In the genomic region with DNA sequence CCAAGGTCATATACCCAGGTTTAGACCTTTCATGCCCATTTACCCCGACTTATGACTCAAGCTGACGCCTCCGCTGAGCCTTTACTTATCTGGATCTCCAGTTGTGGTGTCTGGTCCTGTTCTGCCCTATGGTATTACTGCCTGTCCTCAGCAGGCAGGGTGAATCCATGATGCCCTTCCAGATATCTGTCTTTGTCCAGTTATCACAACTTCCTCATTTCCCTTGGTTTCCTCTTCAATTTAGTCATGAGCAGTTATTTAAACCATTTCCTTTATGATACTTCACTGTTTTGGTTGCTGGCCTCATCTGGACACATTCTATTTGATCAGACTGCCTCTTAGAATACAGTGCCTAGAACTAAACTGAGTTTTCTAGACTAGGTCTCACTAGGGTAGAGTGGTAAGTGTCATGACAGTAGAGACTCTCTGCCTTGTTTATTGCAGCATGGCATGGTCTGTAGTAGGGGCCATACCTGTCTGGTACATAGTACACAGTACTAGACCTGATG, we compare ENCODE assay signal across 9 cellular contexts.
DNase-seq lines count a peak whose midpoint lies in the region; ATAC-seq and TF ChIP-seq lines count a peak whose summit lies in the region.
"Had no signal": no experiment of that assay in that cellular context is flagged by ENCODE, and none has a peak within 500 bp of the region (broad histone marks: within the 10 kb centered on the region; RNA-seq: fewer than 3 reads in every experiment).

No MANE protein-coding gene starts in this region.

- H3K9me3 ChIP-seq in KOPT-K1 (ENCODE audit: insufficient read depth, low read length, poor library complexity, severe bottlenecking) (no peaks in the 10 kb centered on the region), prostate gland (no peaks in the 10 kb centered on the region)

- H3K4me3 ChIP-seq in prostate gland = no peak overlapping the region

- H3K4me1 Mint-ChIP-seq in activated T-helper 17 cell treated with anti-CD3 and anti-CD28 coated beads, Interleukin-2, amount 50 U/mL, for 72 hours = peaks cover 10% of the 10 kb centered on the region
- peaks cover 12 to 15% of the 10 kb centered on the region in 2 donors for H3K4me1 Mint-ChIP-seq in immature natural killer cell

- H3K27ac ChIP-seq in KOPT-K1 (ENCODE audit: low read depth, low read length, poor library complexity, severe bottlenecking) = peak overlapping the region; percentile 41
- no peak overlapping the region for H3K27ac ChIP-seq in prostate gland

- DNase-seq in GM10248 (ENCODE audit: extremely low spot score) (peak; percentile 40), dermis microvascular lymphatic vessel endothelial cell (ENCODE audit: low read depth in 2 of 2) (peak; percentile 78 to 92), prostate gland (ENCODE audit: low spot score) (no peak), immature natural killer cell (no peak), NCI-H1048 (lab: John Stamatoyannopoulos, UW) (no peak)
- DNase-seq: NCI-H1417 had no signal

- H3K4me3 Mint-ChIP-seq in activated T-helper 17 cell treated with anti-CD3 and anti-CD28 coated beads, Interleukin-2, amount 50 U/mL, for 72 hours = no peak overlapping the region
- H3K4me3 Mint-ChIP-seq in immature natural killer cell = no peak overlapping the region

- CTCF ChIA-PET in GM10248 (lab: Yijun Ruan, JAX) = interaction anchor here (0.7 to 3.6 kb wide), 3 partner anchors 10 to 63 kb away, joined by 3 to 11 read pairs (median 4); no protein-coding TSS in a partner anchor

- peaks cover 95% of the 10 kb centered on the region for H3K36me3 ChIP-seq in KOPT-K1 (ENCODE audit: insufficient read depth, low read length)
- H3K36me3 ChIP-seq in prostate gland = no peaks in the 10 kb centered on the region

- WGBS in prostate gland = 99% methylated on average over 3 of the region's 3 CpGs

- no peaks in the 10 kb centered on the region for H3K4me1 ChIP-seq in prostate gland (replicated peaks)

- peaks cover 28% of the 10 kb centered on the region for H3K36me3 Mint-ChIP-seq in activated T-helper 17 cell treated with anti-CD3 and anti-CD28 coated beads, Interleukin-2, amount 50 U/mL, for 72 hours (ENCODE audit: low read depth)
- H3K36me3 Mint-ChIP-seq in immature natural killer cell = peaks cover 0 to 3% (median 0%) of the 10 kb centered on the region in 3 donors

- POLR2A ChIA-PET in GM10248 (lab: Yijun Ruan, JAX) = no interaction called here

- H3K27ac Mint-ChIP-seq in activated T-helper 17 cell treated with anti-CD3 and anti-CD28 coated beads, Interleukin-2, amount 50 U/mL, for 72 hours = no peak overlapping the region
- peak overlapping the region in 1 of 6 donors; percentile 8 for H3K27ac Mint-ChIP-seq in immature natural killer cell

- TF ChIP-seq CTCF in GM10248 (IDR thresholded peaks at IDR 0.05; ENCODE audit: control extremely low read depth, extremely low read depth, low read depth, missing control alignments) (no peak), prostate gland (IDR thresholded peaks at IDR 0.05) (no peak)

- ATAC-seq in GM21529 (IDR thresholded peaks at IDR 0.05; ENCODE audit: unreplicated experiment) = peak; percentile 78
- ATAC-seq in activated T-helper 17 cell treated with anti-CD3 and anti-CD28 coated beads, Interleukin-2, amount 50 U/mL, for 72 hours (replicated peaks) = no peak

- intact Hi-C loops in prostate gland (cut with DNase I) = no loop called here

- no peaks in the 10 kb centered on the region for H3K9me3 Mint-ChIP-seq in activated T-helper 17 cell treated with anti-CD3 and anti-CD28 coated beads, Interleukin-2, amount 50 U/mL, for 72 hours
- H3K9me3 Mint-ChIP-seq in immature natural killer cell = peaks cover 0 to 2% (median 0%) of the 10 kb centered on the region in 6 donors

- H3K27me3 ChIP-seq in prostate gland (replicated peaks; ENCODE audit: insufficient read depth) = no peaks in the 10 kb centered on the region

- no peak for TF ChIP-seq POLR2A in prostate gland (IDR thresholded peaks at IDR 0.05)

- no peaks in the 10 kb centered on the region for H3K27me3 Mint-ChIP-seq in activated T-helper 17 cell treated with anti-CD3 and anti-CD28 coated beads, Interleukin-2, amount 50 U/mL, for 72 hours
- peaks cover 0 to 2% (median 0%) of the 10 kb centered on the region in 3 donors for H3K27me3 Mint-ChIP-seq in immature natural killer cell (ENCODE audit: low read depth in 3 of 3)

Comparison
In these comparisons a context has a peak if more than half of its experiments do, and no peak if none do; other contexts are left out.
1. DNase-seq: peak in GM10248 (single experiment) and dermis microvascular lymphatic vessel endothelial cell (2 of 2); none in prostate gland (single experiment), immature natural killer cell (0 of 3) and NCI-H1048 (single experiment).